In genomic region chr6:89693207-89693606, GRCh38 we compare ENCODE assay signal across 26 cellular contexts.
"Had no signal": no experiment of that assay in that cellular context is flagged by ENCODE, and none has a peak within 500 bp of the region (broad histone marks: within the 10 kb centered on the region; RNA-seq: fewer than 3 reads in every experiment).

No MANE protein-coding gene starts in this region.

- H3K4me3 Mint-ChIP-seq: immature natural killer cell; naive thymus-derived CD8-positive, alpha-beta T cell; neural crest cell; stimulated activated effector memory CD8-positive, alpha-beta T cell treated with anti-CD3 and anti-CD28 coated beads, Interleukin-12 subunit alpha, Interleukin-12 subunit beta, amount 100 ng/mL, for 72 hours; stimulated activated naive CD8-positive, alpha-beta T cell treated with anti-CD3 and anti-CD28 coated beads, Interleukin-15, amount 100 ng/mL, for 72 hours had no signal

- H3K27ac Mint-ChIP-seq: immature natural killer cell; naive thymus-derived CD8-positive, alpha-beta T cell; stimulated activated effector memory CD8-positive, alpha-beta T cell treated with anti-CD3 and anti-CD28 coated beads, Interleukin-12 subunit alpha, Interleukin-12 subunit beta, amount 100 ng/mL, for 72 hours; stimulated activated naive CD8-positive, alpha-beta T cell treated with anti-CD3 and anti-CD28 coated beads, Interleukin-15, amount 100 ng/mL, for 72 hours had no signal

- H3K36me3 ChIP-seq: ovary had no signal

- ATAC-seq: esophagus mucosa; gastrocnemius medialis; left cardiac atrium; mucosa of descending colon; naive thymus-derived CD8-positive, alpha-beta T cell; stimulated activated effector memory CD8-positive, alpha-beta T cell treated with anti-CD3 and anti-CD28 coated beads, Interleukin-12 subunit alpha, Interleukin-12 subunit beta, amount 100 ng/mL, for 72 hours; stimulated activated naive CD8-positive, alpha-beta T cell treated with anti-CD3 and anti-CD28 coated beads, Interleukin-15, amount 100 ng/mL, for 72 hours; upper lobe of right lung had no signal

- H3K9me3 Mint-ChIP-seq: immature natural killer cell; naive thymus-derived CD8-positive, alpha-beta T cell; neural crest cell; stimulated activated effector memory CD8-positive, alpha-beta T cell treated with anti-CD3 and anti-CD28 coated beads, Interleukin-12 subunit alpha, Interleukin-12 subunit beta, amount 100 ng/mL, for 72 hours; stimulated activated naive CD8-positive, alpha-beta T cell treated with anti-CD3 and anti-CD28 coated beads, Interleukin-15, amount 100 ng/mL, for 72 hours had no signal

- H3K4me1 Mint-ChIP-seq: stimulated activated effector memory CD8-positive, alpha-beta T cell treated with anti-CD3 and anti-CD28 coated beads, Interleukin-12 subunit alpha, Interleukin-12 subunit beta, amount 100 ng/mL, for 72 hours had no signal

- H3K27me3 Mint-ChIP-seq: naive thymus-derived CD8-positive, alpha-beta T cell; stimulated activated naive CD8-positive, alpha-beta T cell treated with anti-CD3 and anti-CD28 coated beads, Interleukin-15, amount 100 ng/mL, for 72 hours had no signal

- H3K4me1 ChIP-seq: sigmoid colon, upper lobe of right lung, vagina had no signal

- H3K9me3 ChIP-seq: gastrocnemius medialis, mucosa of descending colon, ovary, right atrium auricular region, sigmoid colon, testis, tibial nerve, upper lobe of right lung, vagina had no signal

- DNase-seq: cortex of kidney; dorsolateral prefrontal cortex; effector CD8-positive, alpha-beta T cell; gastrocnemius medialis; glutamatergic neuron; immature natural killer cell; kidney; left cardiac atrium; mucosa of descending colon; naive thymus-derived CD8-positive, alpha-beta T cell; ovary; sigmoid colon; stimulated activated CD4-positive, alpha-beta T cell treated with anti-CD3 and anti-CD28 coated beads, Interleukin-12 subunit alpha, Interleukin-12 subunit beta, amount 100 ng/mL, for 4 hours; stimulated activated CD4-positive, alpha-beta T cell treated with anti-CD3 and anti-CD28 coated beads, Interleukin-2, amount 100 ng/mL, for 48 hours; stimulated activated CD8-positive, alpha-beta memory T cell treated with anti-CD3 and anti-CD28 coated beads, Interleukin-4, amount 100 ng/mL, for 48 hours; stimulated activated naive CD8-positive, alpha-beta T cell treated with anti-CD3 and anti-CD28 coated beads, Interleukin-15, amount 100 ng/mL, for 72 hours; testis; upper lobe of right lung had no signal

- H3K27me3 ChIP-seq: dorsolateral prefrontal cortex, gastrocnemius medialis, ovary, right atrium auricular region, sigmoid colon, testis, tibial nerve, upper lobe of right lung, vagina had no signal

- FAIRE-seq: endometrium, kidney had no signal

- H3K27ac ChIP-seq: dorsolateral prefrontal cortex, gastrocnemius medialis, ovary, right atrium auricular region, sigmoid colon, skin epidermis, testis, tibial nerve, upper lobe of right lung, vagina had no signal

- H3K4me3 ChIP-seq: dorsolateral prefrontal cortex, gastrocnemius medialis, mucosa of descending colon, ovary, right atrium auricular region, sigmoid colon, skin epidermis, testis, tibial nerve, upper lobe of right lung, vagina had no signal
